In the genomic region with DNA sequence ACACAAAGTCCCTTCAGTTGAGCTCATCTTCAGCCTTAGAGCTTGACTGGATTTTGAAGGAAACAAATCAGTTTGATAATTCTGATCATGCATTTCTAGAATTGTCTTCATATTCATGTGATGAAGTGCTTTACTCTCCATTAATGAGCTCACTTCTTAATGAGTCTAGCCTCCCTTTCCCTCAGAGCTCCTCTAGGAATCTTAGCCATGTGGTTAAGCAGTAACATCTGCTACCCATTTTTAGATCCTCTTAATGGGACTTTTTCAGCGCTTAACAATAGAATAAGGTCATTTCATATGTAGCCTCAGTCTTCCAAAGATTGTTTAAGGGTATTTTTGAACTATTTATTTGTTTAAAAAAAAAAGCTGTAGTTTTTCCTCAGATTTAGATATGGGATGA, we compare ENCODE assay signal across 25 cellular contexts. TPM values are rescaled to one million over a fixed set of nuclear protein-coding genes. Genes with fewer than 3 reads are reported as not detected.
DNase-seq lines count a peak whose midpoint lies in the region; ATAC-seq, FAIRE-seq and TF ChIP-seq lines count a peak whose summit lies in the region.
"Had no signal": no experiment of that assay in that cellular context is flagged by ENCODE, and none has a peak within 500 bp of the region (broad histone marks: within the 10 kb centered on the region; RNA-seq: fewer than 3 reads in every experiment).

No MANE protein-coding gene starts in this region.

- H3K27me3 ChIP-seq in astrocyte (ENCODE audit: insufficient read depth, low read length), result no peaks in the 10 kb centered on the region
- H3K27me3 ChIP-seq: BLaER1, MG63 had no signal

- H3K4me1 Mint-ChIP-seq in astrocyte (ENCODE audit: low read depth, unreplicated experiment) (peaks cover 18% of the 10 kb centered on the region), nephron (peaks cover 6% of the 10 kb centered on the region)
- H3K4me1 Mint-ChIP-seq in effector memory CD8-positive, alpha-beta T cell (ENCODE audit: low read depth in 2 of 2), result no peaks in the 10 kb centered on the region
- H3K4me1 Mint-ChIP-seq: CD4-positive, alpha-beta memory T cell; IgD-negative memory B cell had no signal

- H3K4me3 ChIP-seq in astrocyte (ENCODE audit: insufficient read depth, low read depth, low read length), result no peak overlapping the region
- H3K4me3 ChIP-seq: BLaER1, GM23248, MG63 had no signal

- no peaks in the 10 kb centered on the region for H3K27me3 Mint-ChIP-seq in astrocyte (ENCODE audit: low read depth, unreplicated experiment)
- H3K27me3 Mint-ChIP-seq in nephron (ENCODE audit: low read depth), result no peaks in the 10 kb centered on the region
- H3K27me3 Mint-ChIP-seq in effector memory CD8-positive, alpha-beta T cell, result no peaks in the 10 kb centered on the region
- H3K27me3 Mint-ChIP-seq: CD4-positive, alpha-beta memory T cell; IgD-negative memory B cell had no signal

- no peaks in the 10 kb centered on the region for H3K9me3 ChIP-seq in astrocyte (ENCODE audit: insufficient read depth, low read depth, low read length)

- H3K79me2 ChIP-seq in astrocyte (ENCODE audit: insufficient read depth, low read length), result no peaks in the 10 kb centered on the region

- no peak overlapping the region for H3K4me2 ChIP-seq in astrocyte (ENCODE audit: low read length)
- H3K4me2 ChIP-seq: BLaER1 had no signal

- H2AFZ ChIP-seq in astrocyte (ENCODE audit: low read depth, low read length), result no peak overlapping the region
- H2AFZ ChIP-seq: GM23248 had no signal

- no peak overlapping the region for H3K27ac ChIP-seq in astrocyte (ENCODE audit: low read depth, low read length)
- H3K27ac ChIP-seq: 22Rv1, BLaER1, GM23248 had no signal

- ATAC-seq in GM19324 (IDR thresholded peaks at IDR 0.05; ENCODE audit: low FRiP score, unreplicated experiment) (no peak), omental fat pad (ENCODE audit: low FRiP score) (no peak)
- no peak for ATAC-seq in effector memory CD8-positive, alpha-beta T cell (replicated peaks)
- ATAC-seq: PC-3, SK-N-SH treated with all-trans-retinoic acid at 6 μM for 48 hours had no signal

- no peak overlapping the region for H3K9ac ChIP-seq in astrocyte (ENCODE audit: low read length)
- H3K9ac ChIP-seq: BLaER1, GM23248 had no signal

- H3K27ac Mint-ChIP-seq in astrocyte (ENCODE audit: unreplicated experiment) (peak overlapping the region; percentile 36), nephron (peak overlapping the region; percentile 12 to 67 (median 24))
- H3K27ac Mint-ChIP-seq in effector memory CD8-positive, alpha-beta T cell, result no peak overlapping the region
- H3K27ac Mint-ChIP-seq: CD4-positive, alpha-beta memory T cell; IgD-negative memory B cell had no signal

- H3K9me3 Mint-ChIP-seq in astrocyte (ENCODE audit: unreplicated experiment), result peaks cover 12% of the 10 kb centered on the region
- peaks cover 15% of the 10 kb centered on the region for H3K9me3 Mint-ChIP-seq in nephron
- peaks cover 20 to 22% of the 10 kb centered on the region in 2 donors for H3K9me3 Mint-ChIP-seq in effector memory CD8-positive, alpha-beta T cell

- no peak for FAIRE-seq in astrocyte (lab: Jason Lieb, UNC)
- FAIRE-seq: GM12892 had no signal

- H4K20me1 ChIP-seq in astrocyte (ENCODE audit: insufficient read depth, low read length), result no peaks in the 10 kb centered on the region
- H4K20me1 ChIP-seq: BLaER1 had no signal

- H3K36me3 Mint-ChIP-seq in astrocyte (ENCODE audit: low read depth, unreplicated experiment), result no peaks in the 10 kb centered on the region
- no peaks in the 10 kb centered on the region for H3K36me3 Mint-ChIP-seq in nephron (ENCODE audit: low read depth)
- H3K36me3 Mint-ChIP-seq in effector memory CD8-positive, alpha-beta T cell (ENCODE audit: insufficient read depth), result no peaks in the 10 kb centered on the region
- H3K36me3 Mint-ChIP-seq: IgD-negative memory B cell had no signal

- no peaks in the 10 kb centered on the region for H3K36me3 ChIP-seq in astrocyte (ENCODE audit: insufficient read depth, low read length)
- H3K36me3 ChIP-seq: BLaER1, MG63 had no signal

- H3K4me1 ChIP-seq in astrocyte (ENCODE audit: insufficient read depth, low read length), result no peaks in the 10 kb centered on the region
- H3K4me1 ChIP-seq: BLaER1 had no signal

- no peak for TF ChIP-seq CTCF in astrocyte (IDR thresholded peaks at IDR 0.05; ENCODE audit: insufficient read depth, low read depth, low read length)
- TF ChIP-seq CTCF in nephron (IDR thresholded peaks at IDR 0.05; ENCODE audit: unreplicated experiment in 3 of 3), result no peak
- TF ChIP-seq CTCF in omental fat pad (IDR thresholded peaks at IDR 0.05), result no peak

- H3K4me3 Mint-ChIP-seq in astrocyte (ENCODE audit: unreplicated experiment) (no peak overlapping the region), nephron (no peak overlapping the region)
- H3K4me3 Mint-ChIP-seq in effector memory CD8-positive, alpha-beta T cell, result no peak overlapping the region
- H3K4me3 Mint-ChIP-seq: CD4-positive, alpha-beta memory T cell; IgD-negative memory B cell had no signal

- DNase-seq in NCI-H2171 treated with DMSO at 0.1 percent for 48 hours (lab: John Stamatoyannopoulos, UW), result peak; percentile 11
- no peak for DNase-seq in NCI-H2171 (lab: John Stamatoyannopoulos, UW)
- DNase-seq in astrocyte (ENCODE audit: low read depth), result no peak
- no peak for DNase-seq in activated CD4-positive, alpha-beta T cell treated with anti-CD3 and anti-CD28 coated beads, Interleukin-2, amount 50 U/mL, for 4 hours
- no peak for DNase-seq in omental fat pad (ENCODE audit: low spot score)
- DNase-seq in effector memory CD8-positive, alpha-beta T cell, result no peak
- DNase-seq: CD4-positive, alpha-beta memory T cell; GM23248; HCEC 1CT; Kasumi-1; MG63; NCI-H1092; NCI-H146; NCI-H2081; PC-3; RPMI8226; SIG-M5 had no signal

RNA-seq across cellular contexts. Expression of gene LURAP1L, which starts 36.9 kb away (rescaled TPM):
- total RNA-seq in astrocyte (9.0 and 13.3 TPM in 2 replicates), omental fat pad (10 to 100 TPM in 2 of 4 donors, 1 to 10 TPM in 2; 7.6 to 23.3 (median 12.5) TPM)
- total RNA-seq: CD4-positive, alpha-beta memory T cell had no signal

RNA-seq across cellular contexts. Expression of gene TYRP1, which starts 44.7 kb away (rescaled TPM):
- 0.26 and 0.73 TPM in 2 replicates for total RNA-seq in astrocyte
- 1 to 10 TPM in 1 of 4 donors, not detected in 3; 1.7 TPM for total RNA-seq in omental fat pad
- total RNA-seq: CD4-positive, alpha-beta memory T cell; GM23248; NCI-H460 had no signal

Comparison
In these comparisons a context has a peak if more than half of its experiments do, and no peak if none do; other contexts are left out.
1. H3K27ac Mint-ChIP-seq: peak in astrocyte (single experiment) and nephron (3 of 3); none in effector memory CD8-positive, alpha-beta T cell (0 of 2).